20 cellular contexts compared by ENCODE assay signal in the genomic region with DNA sequence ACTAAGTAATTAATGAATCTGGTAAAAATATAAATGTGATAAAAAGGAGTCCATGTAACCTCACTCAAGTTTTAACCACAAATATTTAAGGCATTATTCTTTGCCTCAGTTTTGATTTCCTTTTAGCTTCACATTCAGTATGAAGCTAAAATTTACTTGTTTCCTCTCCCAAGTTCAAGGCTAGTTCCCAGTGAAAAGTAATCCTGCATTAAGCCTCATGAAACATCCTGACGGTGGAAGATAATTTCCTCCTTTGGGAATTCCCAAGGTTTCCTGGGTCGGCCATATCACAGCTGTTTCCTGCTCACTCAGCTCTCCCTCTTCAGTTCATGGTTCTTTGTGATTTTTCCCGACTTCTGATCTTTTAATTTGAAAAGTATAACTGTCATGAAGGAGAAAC.
"Had no signal": no experiment of that assay in that cellular context is flagged by ENCODE, and none has a peak within 500 bp of the region (broad histone marks: within the 10 kb centered on the region; RNA-seq: fewer than 3 reads in every experiment).

No MANE protein-coding gene starts in this region.

- H3K36me3 ChIP-seq: brain microvascular endothelial cell, colonic mucosa, sigmoid colon, tibial artery had no signal

- DNase-seq: activated CD4-positive, alpha-beta T cell treated with anti-CD3 and anti-CD28 coated beads, Interleukin-2, amount 10 ng/mL, durations not matched to agents 7 days and 5 days; activated CD4-positive, CD25-positive, alpha-beta regulatory T cell; activated CD8-positive, alpha-beta T cell treated with anti-CD3 and anti-CD28 coated beads, Interleukin-2, amount 10 ng/mL, durations not matched to agents 7 days and 5 days; activated naive CD4-positive, alpha-beta T cell treated with anti-CD3 and anti-CD28 coated beads, Interleukin-2, amount 10 ng/mL, durations not matched to agents 7 days and 5 days; activated naive CD8-positive, alpha-beta T cell treated with anti-CD3 and anti-CD28 coated beads, Interleukin-2, amount 50 U/mL, for 24 hours; activated T-cell treated with anti-CD3 and anti-CD28 coated beads, Interleukin-2, amount 50 U/mL, for 4 hours; aorta; brain microvascular endothelial cell; central memory CD4-positive, alpha-beta T cell; colonic mucosa; left cardiac atrium; occipital lobe; posterior cingulate gyrus; sigmoid colon; stimulated activated CD4-positive, alpha-beta T cell treated with anti-CD3 and anti-CD28 coated beads, Interleukin-12 subunit alpha, Interleukin-12 subunit beta, amount 100 ng/mL, for 4 hours; stimulated activated CD4-positive, alpha-beta T cell treated with anti-CD3 and anti-CD28 coated beads, Interleukin-1b, Interleukin-23, amount 100 ng/mL, for 48 hours; stimulated activated CD8-positive, alpha-beta memory T cell treated with anti-CD3 and anti-CD28 coated beads, Interleukin-4, amount 100 ng/mL, for 48 hours; stimulated activated naive CD4-positive, alpha-beta T cell treated with Interleukin-2 at 50 U/mL for 16 hours; tibial artery had no signal

- ATAC-seq: activated CD8-positive, alpha-beta T cell treated with anti-CD3 and anti-CD28 coated beads, Interleukin-2, amount 10 ng/mL, durations not matched to agents 7 days and 5 days; activated naive CD8-positive, alpha-beta T cell treated with anti-CD3 and anti-CD28 coated beads, Interleukin-2, amount 50 U/mL, for 24 hours; activated T-cell treated with anti-CD3 and anti-CD28 coated beads, Interleukin-2, amount 50 U/mL, for 4 hours; esophagus mucosa had no signal

- H3K27ac ChIP-seq: brain microvascular endothelial cell, colonic mucosa, sigmoid colon, tibial artery had no signal

- H3K4me1 ChIP-seq: colonic mucosa, sigmoid colon, tibial artery had no signal

- H3K27me3 ChIP-seq: brain microvascular endothelial cell, colonic mucosa, sigmoid colon, tibial artery had no signal

- H3K9me3 ChIP-seq: colonic mucosa, sigmoid colon, tibial artery had no signal

- H3K4me3 ChIP-seq: colonic mucosa, sigmoid colon, tibial artery had no signal
